Comparison of ENCODE assay signal across 10 cellular contexts in the genomic region with DNA sequence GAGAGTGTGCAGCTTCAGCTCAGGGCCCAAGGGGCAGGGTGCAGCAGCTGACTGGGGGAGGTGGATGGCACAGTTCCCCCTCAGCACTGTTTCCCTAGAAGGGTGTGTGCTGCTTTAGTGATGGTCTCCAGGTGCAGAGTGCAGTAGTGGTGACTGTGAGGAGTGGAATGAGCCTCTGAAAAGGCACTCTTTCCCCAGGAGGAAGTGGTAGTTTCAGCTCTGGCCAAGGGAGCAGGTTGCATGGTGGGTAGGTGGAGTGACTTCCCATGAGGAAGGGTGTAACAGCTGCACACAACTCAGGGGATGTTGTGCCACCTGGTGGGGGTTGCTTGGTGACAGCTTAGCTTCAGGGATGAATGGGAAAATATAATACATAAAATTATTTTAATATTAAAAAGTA.
DNase-seq lines count a peak whose midpoint lies in the region; ATAC-seq, FAIRE-seq and TF ChIP-seq lines count a peak whose summit lies in the region.
"Had no signal": no experiment of that assay in that cellular context is flagged by ENCODE, and none has a peak within 500 bp of the region (broad histone marks: within the 10 kb centered on the region; RNA-seq: fewer than 3 reads in every experiment).

No MANE protein-coding gene starts in this region.

- H3K9me3 Mint-ChIP-seq in astrocyte (ENCODE audit: unreplicated experiment) (no peaks in the 10 kb centered on the region), immature natural killer cell (peaks cover 5 to 42% (median 11%) of the 10 kb centered on the region in 6 donors)

- H3K36me3 ChIP-seq in left ventricle myocardium inferior (no peaks in the 10 kb centered on the region), right atrium auricular region (no peaks in the 10 kb centered on the region), astrocyte (ENCODE audit: insufficient read depth, low read length) (no peaks in the 10 kb centered on the region)

- no peak for ATAC-seq in esophagus mucosa

- H4K20me1 ChIP-seq in astrocyte (ENCODE audit: insufficient read depth, low read length) = no peaks in the 10 kb centered on the region

- H3K9me3 ChIP-seq in left ventricle myocardium inferior (replicated peaks) (peaks cover 13% of the 10 kb centered on the region), right atrium auricular region (peaks cover 0 to 5% of the 10 kb centered on the region in 2 donors), astrocyte (ENCODE audit: insufficient read depth, low read depth, low read length) (no peaks in the 10 kb centered on the region)

- H3K27ac Mint-ChIP-seq in astrocyte (ENCODE audit: unreplicated experiment) (no peak overlapping the region), immature natural killer cell (no peak overlapping the region)
- H3K27ac Mint-ChIP-seq: activated naive CD4-positive, alpha-beta T cell treated with anti-CD3 and anti-CD28 coated beads, Interleukin-2, amount 50 U/mL, for 24 hours had no signal

- H3K27me3 ChIP-seq in left ventricle myocardium inferior (ENCODE audit: low read depth) (no peaks in the 10 kb centered on the region), right atrium auricular region (no peaks in the 10 kb centered on the region), astrocyte (ENCODE audit: insufficient read depth, low read length) (no peaks in the 10 kb centered on the region)

- H3K4me1 ChIP-seq in left ventricle myocardium inferior (no peaks in the 10 kb centered on the region), right atrium auricular region (no peaks in the 10 kb centered on the region), astrocyte (ENCODE audit: insufficient read depth, low read length) (no peaks in the 10 kb centered on the region)

- H3K4me3 ChIP-seq in left ventricle myocardium inferior (no peak overlapping the region), right atrium auricular region (no peak overlapping the region), astrocyte (ENCODE audit: insufficient read depth, low read depth, low read length) (no peak overlapping the region)

- H3K36me3 Mint-ChIP-seq in astrocyte (ENCODE audit: low read depth, unreplicated experiment) (no peaks in the 10 kb centered on the region), immature natural killer cell (no peaks in the 10 kb centered on the region)
- H3K36me3 Mint-ChIP-seq: activated naive CD4-positive, alpha-beta T cell treated with anti-CD3 and anti-CD28 coated beads, Interleukin-2, amount 50 U/mL, for 24 hours had no signal

- H3K9ac ChIP-seq in astrocyte (ENCODE audit: low read length) = no peak overlapping the region

- no peak for TF ChIP-seq CTCF in left ventricle myocardium inferior (IDR thresholded peaks at IDR 0.05; ENCODE audit: borderline replicate concordance)
- TF ChIP-seq CTCF in right atrium auricular region (IDR thresholded peaks at IDR 0.05) = no peak
- no peak for TF ChIP-seq CTCF in astrocyte (IDR thresholded peaks at IDR 0.05; ENCODE audit: insufficient read depth, low read depth, low read length)

- no peak overlapping the region for H3K27ac ChIP-seq in left ventricle myocardium inferior (replicated peaks)
- H3K27ac ChIP-seq in right atrium auricular region = no peak overlapping the region
- H3K27ac ChIP-seq in astrocyte (ENCODE audit: low read depth, low read length) = no peak overlapping the region

- FAIRE-seq in HTR-8/SVneo (lab: Jason Lieb, UNC) = no peak
- FAIRE-seq in astrocyte (lab: Jason Lieb, UNC) = no peak

- peak; percentile 7 for DNase-seq in left ventricle myocardium inferior
- no peak for DNase-seq in right atrium auricular region (ENCODE audit: low spot score)
- peak; percentile 4 for DNase-seq in HTR-8/SVneo (ENCODE audit: insufficient read length, low spot score)
- DNase-seq in astrocyte (ENCODE audit: low read depth) = peak; percentile 5
- DNase-seq in inferior parietal cortex (ENCODE audit: extremely low spot score) = no peak
- DNase-seq in immature natural killer cell = no peak
- DNase-seq in head of caudate nucleus = no peak
- DNase-seq: NCI-H1048 had no signal

- no peaks in the 10 kb centered on the region for H3K79me2 ChIP-seq in astrocyte (ENCODE audit: insufficient read depth, low read length)

- H3K4me1 Mint-ChIP-seq in astrocyte (ENCODE audit: low read depth, unreplicated experiment) = peaks cover 11% of the 10 kb centered on the region
- H3K4me1 Mint-ChIP-seq in immature natural killer cell = no peaks in the 10 kb centered on the region
- H3K4me1 Mint-ChIP-seq: activated naive CD4-positive, alpha-beta T cell treated with anti-CD3 and anti-CD28 coated beads, Interleukin-2, amount 50 U/mL, for 24 hours had no signal

- no peak overlapping the region for H2AFZ ChIP-seq in astrocyte (ENCODE audit: low read depth, low read length)

- H3K27me3 Mint-ChIP-seq in astrocyte (ENCODE audit: low read depth, unreplicated experiment) (no peaks in the 10 kb centered on the region), immature natural killer cell (ENCODE audit: low read depth in 3 of 3) (peaks cover 0 to 3% (median 0%) of the 10 kb centered on the region in 3 donors)
- H3K27me3 Mint-ChIP-seq: activated naive CD4-positive, alpha-beta T cell treated with anti-CD3 and anti-CD28 coated beads, Interleukin-2, amount 50 U/mL, for 24 hours had no signal

- H3K4me3 Mint-ChIP-seq in astrocyte (ENCODE audit: unreplicated experiment) (no peak overlapping the region), immature natural killer cell (no peak overlapping the region)
- H3K4me3 Mint-ChIP-seq: activated naive CD4-positive, alpha-beta T cell treated with anti-CD3 and anti-CD28 coated beads, Interleukin-2, amount 50 U/mL, for 24 hours had no signal

- intact Hi-C loops in left ventricle myocardium inferior (cut with micrococcal nuclease) (no loop called here), head of caudate nucleus (cut with DNase I) (no loop called here)

- no peak overlapping the region for H3K4me2 ChIP-seq in astrocyte (ENCODE audit: low read length)

Comparison
In these comparisons a context has a peak if more than half of its experiments do, and no peak if none do; other contexts are left out.
1. DNase-seq: peak in left ventricle myocardium inferior (single experiment), HTR-8/SVneo (single experiment) and astrocyte (single experiment); none in right atrium auricular region (single experiment), inferior parietal cortex (single experiment), immature natural killer cell (0 of 3) and head of caudate nucleus (0 of 42).